ENCODE assay signal across 28 cellular contexts in genomic region chr18:45268583-45268982, GRCh38.
"Had no signal": no experiment of that assay in that cellular context is flagged by ENCODE, and none has a peak within 500 bp of the region (broad histone marks: within the 10 kb centered on the region; RNA-seq: fewer than 3 reads in every experiment).

No MANE protein-coding gene starts in this region.

- H3K9me3 ChIP-seq: ovary, right lobe of liver, sigmoid colon, stomach, thoracic aorta, thyroid gland, upper lobe of right lung, uterus had no signal

- H3K4me1 Mint-ChIP-seq: naive B cell; naive thymus-derived CD8-positive, alpha-beta T cell; neural progenitor cell; stimulated activated effector memory CD8-positive, alpha-beta T cell treated with anti-CD3 and anti-CD28 coated beads, Interleukin-12 subunit alpha, Interleukin-12 subunit beta, amount 100 ng/mL, for 72 hours; stimulated activated naive B cell treated with anti-CD40 and anti-IgM and Interleukin-4, amounts not matched to agents 10 μg/mL and 1 μg/mL and 100 μg/mL, for 72 hours had no signal

- H3K4me2 ChIP-seq: neural progenitor cell had no signal

- H3K27me3 Mint-ChIP-seq: type B pancreatic cell had no signal

- H3K4me3 ChIP-seq: neural progenitor cell, ovary, psoas muscle, right lobe of liver, sigmoid colon, stomach, thoracic aorta, thyroid gland, tibial nerve, upper lobe of right lung, uterus had no signal

- H3K36me3 Mint-ChIP-seq: naive B cell; naive thymus-derived CD8-positive, alpha-beta T cell; natural killer cell treated with Interleukin-12 subunit alpha and Interleukin-12 subunit beta and Interleukin-15 and Interleukin-18, amount 100 ng/mL, for 72 hours; neural progenitor cell; stimulated activated effector memory CD8-positive, alpha-beta T cell treated with anti-CD3 and anti-CD28 coated beads, Interleukin-12 subunit alpha, Interleukin-12 subunit beta, amount 100 ng/mL, for 72 hours; stimulated activated naive B cell treated with anti-CD40 and anti-IgM and Interleukin-4, amounts not matched to agents 10 μg/mL and 1 μg/mL and 100 μg/mL, for 72 hours; type B pancreatic cell had no signal

- H3K27ac Mint-ChIP-seq: naive B cell; naive thymus-derived CD8-positive, alpha-beta T cell; natural killer cell treated with Interleukin-12 subunit alpha and Interleukin-12 subunit beta and Interleukin-15 and Interleukin-18, amount 100 ng/mL, for 72 hours; nephron progenitor cell; neural progenitor cell; progenitor cell of endocrine pancreas; stimulated activated effector memory CD8-positive, alpha-beta T cell treated with anti-CD3 and anti-CD28 coated beads, Interleukin-12 subunit alpha, Interleukin-12 subunit beta, amount 100 ng/mL, for 72 hours; stimulated activated naive B cell treated with anti-CD40 and anti-IgM and Interleukin-4, amounts not matched to agents 10 μg/mL and 1 μg/mL and 100 μg/mL, for 72 hours; stimulated activated naive CD8-positive, alpha-beta T cell treated with anti-CD3 and anti-CD28 coated beads, Interleukin-15, Interleukin-2, amounts not matched to agents 100 ng/mL and 50 ng/mL, for 24 hours; type B pancreatic cell had no signal

- ATAC-seq: naive thymus-derived CD8-positive, alpha-beta T cell; psoas muscle; right cardiac atrium; stimulated activated effector memory CD8-positive, alpha-beta T cell treated with anti-CD3 and anti-CD28 coated beads, Interleukin-12 subunit alpha, Interleukin-12 subunit beta, amount 100 ng/mL, for 72 hours; stimulated activated naive B cell treated with anti-CD40 and anti-IgM and Interleukin-4, amounts not matched to agents 10 μg/mL and 1 μg/mL and 100 μg/mL, for 72 hours; upper lobe of right lung had no signal

- DNase-seq: naive B cell; naive thymus-derived CD8-positive, alpha-beta T cell; nephron progenitor cell; occipital lobe; ovary; psoas muscle; right cardiac atrium; right lobe of liver; sigmoid colon; stimulated activated CD4-positive, alpha-beta T cell treated with anti-CD3 and anti-CD28 coated beads, Interleukin-15, amount 100 ng/mL, for 24 hours; stimulated activated CD4-positive, alpha-beta T cell treated with anti-CD3 and anti-CD28 coated beads, Interleukin-2, amount 100 ng/mL, for 24 hours; stimulated activated CD4-positive, alpha-beta T cell treated with anti-CD3 and anti-CD28 coated beads, Interleukin-2, amount 100 ng/mL, for 48 hours; stimulated activated CD4-positive, alpha-beta T cell treated with anti-CD3 and anti-CD28 coated beads, Interleukin-4, amount 100 ng/mL, for 24 hours; stimulated activated naive B cell treated with anti-CD40 and anti-IgM and Interleukin-4, amounts not matched to agents 10 μg/mL and 1 μg/mL and 100 μg/mL, for 72 hours; stimulated activated naive CD4-positive, alpha-beta T cell treated with Interleukin-2 at 50 U/mL for 16 hours; stomach; thyroid gland; upper lobe of right lung; uterus had no signal

- H3K27ac ChIP-seq: neural progenitor cell, ovary, parathyroid adenoma, psoas muscle, right lobe of liver, sigmoid colon, stomach, thoracic aorta, thyroid gland, tibial nerve, upper lobe of right lung, uterus had no signal

- H3K9ac ChIP-seq: neural progenitor cell, parathyroid adenoma had no signal

- H2AFZ ChIP-seq: neural progenitor cell, parathyroid adenoma had no signal

- H3K4me3 Mint-ChIP-seq: naive B cell; naive thymus-derived CD8-positive, alpha-beta T cell; natural killer cell treated with Interleukin-12 subunit alpha and Interleukin-12 subunit beta and Interleukin-15 and Interleukin-18, amount 100 ng/mL, for 72 hours; nephron progenitor cell; neural progenitor cell; stimulated activated effector memory CD8-positive, alpha-beta T cell treated with anti-CD3 and anti-CD28 coated beads, Interleukin-12 subunit alpha, Interleukin-12 subunit beta, amount 100 ng/mL, for 72 hours; stimulated activated naive B cell treated with anti-CD40 and anti-IgM and Interleukin-4, amounts not matched to agents 10 μg/mL and 1 μg/mL and 100 μg/mL, for 72 hours; stimulated activated naive CD8-positive, alpha-beta T cell treated with anti-CD3 and anti-CD28 coated beads, Interleukin-15, Interleukin-2, amounts not matched to agents 100 ng/mL and 50 ng/mL, for 24 hours; type B pancreatic cell had no signal

- H3K9me3 Mint-ChIP-seq: natural killer cell treated with Interleukin-12 subunit alpha and Interleukin-12 subunit beta and Interleukin-15 and Interleukin-18, amount 100 ng/mL, for 72 hours; stimulated activated effector memory CD8-positive, alpha-beta T cell treated with anti-CD3 and anti-CD28 coated beads, Interleukin-12 subunit alpha, Interleukin-12 subunit beta, amount 100 ng/mL, for 72 hours; stimulated activated naive CD8-positive, alpha-beta T cell treated with anti-CD3 and anti-CD28 coated beads, Interleukin-15, Interleukin-2, amounts not matched to agents 100 ng/mL and 50 ng/mL, for 24 hours had no signal

- H3K79me2 ChIP-seq: parathyroid adenoma had no signal

- H3K27me3 ChIP-seq: neural progenitor cell, ovary, right lobe of liver, sigmoid colon, stomach, thyroid gland, tibial nerve, upper lobe of right lung, uterus had no signal

- H3K36me3 ChIP-seq: neural progenitor cell, ovary, right lobe of liver, sigmoid colon, stomach, thoracic aorta, thyroid gland, tibial nerve, upper lobe of right lung, uterus had no signal

- H3K4me1 ChIP-seq: neural progenitor cell, parathyroid adenoma, psoas muscle, stomach, thyroid gland, tibial nerve, upper lobe of right lung, uterus had no signal
